Comparison of ENCODE assay signal across 20 cellular contexts in genomic region chr5:1268666-1269065, GRCh38. TPM values are rescaled to one million over a fixed set of nuclear protein-coding genes. Genes with fewer than 3 reads are reported as not detected.
DNase-seq lines count a peak whose midpoint lies in the region; ATAC-seq and TF ChIP-seq lines count a peak whose summit lies in the region.
"Had no signal": no experiment of that assay in that cellular context is flagged by ENCODE, and none has a peak within 500 bp of the region (broad histone marks: within the 10 kb centered on the region; RNA-seq: fewer than 3 reads in every experiment).

No MANE protein-coding gene starts in this region.

- no peak overlapping the region for H3K4me3 ChIP-seq in left lung
- H3K4me3 ChIP-seq: adrenal gland, hepatocyte had no signal

- no peak for DNase-seq in activated CD4-positive, CD25-positive, alpha-beta regulatory T cell (lab: John Stamatoyannopoulos, UW)
- DNase-seq in activated CD4-positive, alpha-beta T cell treated with anti-CD3 and anti-CD28 coated beads, Interleukin-2, amount 10 ng/mL, durations not matched to agents 24 days and 14 days, result peak; percentile 82
- DNase-seq in activated effector memory CD4-positive, alpha-beta T cell treated with Interleukin-2 at 50 U/mL for 16 hours, result peak; percentile 42
- peak; percentile 31 for DNase-seq in stimulated activated CD8-positive, alpha-beta memory T cell treated with anti-CD3 and anti-CD28 coated beads, Interleukin-15, amount 100 ng/mL, for 1 hour (ENCODE audit: low read depth)
- DNase-seq in AML-193 (lab: John Stamatoyannopoulos, UW) (no peak), left lung (no peak)
- DNase-seq: 8988T, adrenal gland, COR-L47, erythroblast, GF-D8, H7, left colon, naive B cell, NCI-H187, NCI-H82, SHP77 had no signal

- H3K27ac ChIP-seq in left lung, result no peak overlapping the region
- H3K27ac ChIP-seq: adrenal gland, hepatocyte had no signal

- H3K9me3 Mint-ChIP-seq in activated CD4-positive, alpha-beta T cell treated with anti-CD3 and anti-CD28 coated beads, Interleukin-2, amount 10 ng/mL, durations not matched to agents 24 days and 14 days, result no peaks in the 10 kb centered on the region

- H3K4me1 Mint-ChIP-seq in activated CD4-positive, alpha-beta T cell treated with anti-CD3 and anti-CD28 coated beads, Interleukin-2, amount 10 ng/mL, durations not matched to agents 24 days and 14 days, result peaks cover 8% of the 10 kb centered on the region
- H3K4me1 Mint-ChIP-seq: naive B cell had no signal

- H3K27ac Mint-ChIP-seq in activated CD4-positive, alpha-beta T cell treated with anti-CD3 and anti-CD28 coated beads, Interleukin-2, amount 10 ng/mL, durations not matched to agents 24 days and 14 days, result no peak overlapping the region
- H3K27ac Mint-ChIP-seq: naive B cell had no signal

- peaks cover 4% of the 10 kb centered on the region for H3K27me3 Mint-ChIP-seq in activated CD4-positive, alpha-beta T cell treated with anti-CD3 and anti-CD28 coated beads, Interleukin-2, amount 10 ng/mL, durations not matched to agents 24 days and 14 days
- H3K27me3 Mint-ChIP-seq: naive B cell had no signal

- peaks cover 9% of the 10 kb centered on the region for H3K36me3 Mint-ChIP-seq in activated CD4-positive, alpha-beta T cell treated with anti-CD3 and anti-CD28 coated beads, Interleukin-2, amount 10 ng/mL, durations not matched to agents 24 days and 14 days (ENCODE audit: low read depth)
- H3K36me3 Mint-ChIP-seq: naive B cell had no signal

- no peaks in the 10 kb centered on the region for H3K27me3 ChIP-seq in left lung
- H3K27me3 ChIP-seq: adrenal gland, hepatocyte had no signal

- no peak for TF ChIP-seq CTCF in left lung (IDR thresholded peaks at IDR 0.05)

- intact Hi-C loops in activated CD4-positive, alpha-beta T cell treated with anti-CD3 and anti-CD28 coated beads, Interleukin-2, amount 10 ng/mL, durations not matched to agents 24 days and 14 days (cut with micrococcal nuclease), result no loop called here
- intact Hi-C loops in left lung (cut with DNase I), result no loop called here

- H3K36me3 ChIP-seq in left lung, result no peaks in the 10 kb centered on the region
- H3K36me3 ChIP-seq: adrenal gland had no signal

- H3K9me3 ChIP-seq in left lung, result peaks cover 0 to 9% of the 10 kb centered on the region in 2 donors
- H3K9me3 ChIP-seq: adrenal gland had no signal

- no peaks in the 10 kb centered on the region for H3K4me1 ChIP-seq in left lung
- H3K4me1 ChIP-seq: adrenal gland had no signal

- no peak overlapping the region for H3K4me3 Mint-ChIP-seq in activated CD4-positive, alpha-beta T cell treated with anti-CD3 and anti-CD28 coated beads, Interleukin-2, amount 10 ng/mL, durations not matched to agents 24 days and 14 days
- H3K4me3 Mint-ChIP-seq: naive B cell had no signal

- peak; percentile 73 to 78 for ATAC-seq in activated CD4-positive, CD25-positive, alpha-beta regulatory T cell treated with anti-CD3 and anti-CD28 coated beads, Interleukin-2, amount 50 U/mL, for 24 hours
- ATAC-seq in GM19463 (IDR thresholded peaks at IDR 0.05; ENCODE audit: unreplicated experiment), result no peak
- ATAC-seq in left lung, result no peak
- ATAC-seq: left colon had no signal

RNA-seq across cellular contexts. Expression of gene TERT, which starts 26.2 kb away (rescaled TPM):
- 10.1 and 16.8 TPM in 2 replicates for total RNA-seq in activated CD4-positive, alpha-beta T cell treated with anti-CD3 and anti-CD28 coated beads, Interleukin-2, amount 10 ng/mL, durations not matched to agents 24 days and 14 days
- under 1 TPM; 0.09 to 0.13 TPM for total RNA-seq in left lung
- total RNA-seq: hepatocyte had no signal

RNA-seq across cellular contexts. Expression of gene SLC6A18, which starts 43.5 kb away (rescaled TPM):
- not detected in 2 replicates for total RNA-seq in activated CD4-positive, alpha-beta T cell treated with anti-CD3 and anti-CD28 coated beads, Interleukin-2, amount 10 ng/mL, durations not matched to agents 24 days and 14 days
- total RNA-seq in left lung, result not detected
- total RNA-seq: adrenal gland, H7, hepatocyte had no signal

Comparison
In these comparisons a context has a peak if more than half of its experiments do, and no peak if none do; other contexts are left out.
1. ATAC-seq: peak in activated CD4-positive, CD25-positive, alpha-beta regulatory T cell treated with anti-CD3 and anti-CD28 coated beads, Interleukin-2, amount 50 U/mL, for 24 hours (2 of 2); none in GM19463 (single experiment) and left lung (single experiment).
2. DNase-seq: peak in activated CD4-positive, alpha-beta T cell treated with anti-CD3 and anti-CD28 coated beads, Interleukin-2, amount 10 ng/mL, durations not matched to agents 24 days and 14 days (single experiment), activated effector memory CD4-positive, alpha-beta T cell treated with Interleukin-2 at 50 U/mL for 16 hours (single experiment) and stimulated activated CD8-positive, alpha-beta memory T cell treated with anti-CD3 and anti-CD28 coated beads, Interleukin-15, amount 100 ng/mL, for 1 hour (single experiment); none in activated CD4-positive, CD25-positive, alpha-beta regulatory T cell (0 of 4), AML-193 (0 of 2) and left lung (0 of 2).